Comparison of ENCODE assay signal across 8 cellular contexts in the genomic region with DNA sequence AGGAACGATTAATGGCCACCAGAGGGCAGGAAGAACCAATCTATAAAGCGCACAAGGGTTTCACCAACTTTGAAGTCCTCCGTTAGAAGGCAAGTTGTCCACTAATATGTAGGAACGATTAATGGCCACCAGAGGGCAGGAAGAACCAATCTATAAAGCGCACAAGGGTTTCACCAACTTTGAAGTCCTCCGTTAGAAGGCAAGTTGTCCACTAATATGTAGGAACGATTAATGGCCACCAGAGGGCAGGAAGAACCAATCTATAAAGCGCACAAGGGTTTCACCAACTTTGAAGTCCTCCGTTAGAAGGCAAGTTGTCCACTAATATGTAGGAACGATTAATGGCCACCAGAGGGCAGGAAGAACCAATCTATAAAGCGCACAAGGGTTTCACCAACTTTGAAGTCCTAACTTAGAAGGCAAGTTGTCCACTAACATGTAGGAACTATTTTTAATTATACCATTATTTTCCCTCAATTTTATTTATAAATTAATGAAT. TPM values are rescaled to one million over a fixed set of nuclear protein-coding genes. Genes with fewer than 3 reads are reported as not detected.
DNase-seq lines count a peak whose midpoint lies in the region; ATAC-seq and TF ChIP-seq lines count a peak whose summit lies in the region.
"Not testable (repeated sequence)": the region's sequence is repeated elsewhere in the genome, so short reads cannot be mapped to it uniquely, and the experiment has no call there.

No MANE protein-coding gene starts in this region.

- WGBS in SK-N-SH (ENCODE audit: low lambda C conversion rate), result 29% methylated on average over 3 of the region's 11 CpGs
- WGBS in body of pancreas, 2 donors, result 0 to 7% methylated on average over 2 to 3 of the region's 11 CpGs
- WGBS in esophagus squamous epithelium, 2 donors, result 10 to 33% methylated on average over 2 of the region's 11 CpGs

- not testable (repeated sequence) for TF ChIP-seq POLR2A in NB4 (IDR thresholded peaks at IDR 0.05; ENCODE audit: extremely low read depth, insufficient read length); body of pancreas (IDR thresholded peaks at IDR 0.05); esophagus squamous epithelium (IDR thresholded peaks at IDR 0.05)

- H3K27me3 ChIP-seq in GM23338 (ENCODE audit: insufficient read depth); SK-N-SH (ENCODE audit: insufficient read depth); body of pancreas; esophagus squamous epithelium; parathyroid adenoma (ENCODE audit: control insufficient read depth, insufficient read depth, low read length): not testable (repeated sequence)

- not testable (repeated sequence) for H3K27ac Mint-ChIP-seq in GM23338

- not testable (repeated sequence) for H3K9me3 Mint-ChIP-seq in GM23338

- H3K36me3 ChIP-seq in GM23338 (ENCODE audit: insufficient read depth); SK-N-SH (replicated peaks in 1 of 2; ENCODE audit: control insufficient read depth in 1 of 2, insufficient read depth in 2 of 2, low read length in 1 of 2); body of pancreas (replicated peaks in 1 of 2; ENCODE audit: insufficient read depth in 1 of 2, low read depth in 2 of 2); esophagus squamous epithelium; parathyroid adenoma (ENCODE audit: control insufficient read depth, insufficient read depth, low read length): not testable (repeated sequence)

- not testable (repeated sequence) for H3F3A ChIP-seq in GM23338 (replicated peaks; ENCODE audit: low read depth)
- H3F3A ChIP-seq in SK-N-SH (replicated peaks; ENCODE audit: insufficient read depth), result peaks cover 26% of the 10 kb centered on the region

- H3K27ac ChIP-seq in GM23338 (ENCODE audit: low read depth); SK-N-SH (ENCODE audit: low read depth in 2 of 2, low read length in 1 of 2); body of pancreas; esophagus squamous epithelium; parathyroid adenoma: not testable (repeated sequence)

- not testable (repeated sequence) for H3K4me2 ChIP-seq in GM23338; SK-N-SH; parathyroid adenoma (ENCODE audit: low read length)

- not testable (repeated sequence) for H3K9me3 ChIP-seq in SK-N-SH; body of pancreas; esophagus squamous epithelium; parathyroid adenoma (ENCODE audit: control insufficient read depth, low read length)

- H3K36me3 Mint-ChIP-seq in GM23338 (ENCODE audit: low read depth), result not testable (repeated sequence)

- not testable (repeated sequence) for H3K4me1 Mint-ChIP-seq in GM23338

- intact Hi-C loops in body of pancreas (cut with DNase I), result not testable (repeated sequence)
- intact Hi-C loops in esophagus squamous epithelium (cut with DNase I), result loop anchor here (10.0 kb wide), 2 partner anchors 619 to 809 kb away; no protein-coding TSS in a partner anchor

- not testable (repeated sequence) for H3K27me3 Mint-ChIP-seq in GM23338 (ENCODE audit: insufficient read depth, low read depth, poor library complexity)

- H3K9me2 ChIP-seq in GM23338 (ENCODE audit: insufficient read depth); SK-N-SH: not testable (repeated sequence)

- TF ChIP-seq RAD21 in SK-N-SH (IDR thresholded peaks at IDR 0.05; ENCODE audit: low read length), result not testable (repeated sequence)

- POLR2A ChIA-PET in SK-N-SH (lab: Yijun Ruan, JAX), result not testable (repeated sequence)

- DNase-seq in AG10803 (ENCODE audit: low read depth), result peak; percentile 20
- peak; percentile 27 for DNase-seq in GM23338 (ENCODE audit: low spot score)
- peak; percentile 24 for DNase-seq in NB4 (ENCODE audit: low read depth)
- not testable (repeated sequence) for DNase-seq in SK-N-SH; body of pancreas; esophagus squamous epithelium (lab: John Stamatoyannopoulos, UW)
- peak; percentile 19 for DNase-seq in left kidney (ENCODE audit: low read depth, low spot score)

- not testable (repeated sequence) for ATAC-seq in GM23338, body of pancreas

- CTCF ChIA-PET in SK-N-SH (lab: Yijun Ruan, JAX), result interaction anchor here (0.6 to 2.6 kb wide), 22 partner anchors 9 to 921 kb away, joined by 3 to 37 read pairs (median 4); a partner anchor contains a TSS

- not testable (repeated sequence) for H3K4me3 Mint-ChIP-seq in GM23338

- not testable (repeated sequence) for H4K20me1 ChIP-seq in GM23338 (replicated peaks; ENCODE audit: insufficient read depth); SK-N-SH (ENCODE audit: insufficient read depth)

- not testable (repeated sequence) for H3K4me1 ChIP-seq in GM23338 (ENCODE audit: insufficient read depth); body of pancreas; parathyroid adenoma
- peaks cover 0 to 10% of the 10 kb centered on the region in 2 experiments; a peak in 1 of 4 replicates for H3K4me1 ChIP-seq in SK-N-SH (ENCODE audit: control insufficient read depth in 1 of 2, insufficient read depth in 2 of 2, low read depth in 1 of 2, low read length in 1 of 2)
- peaks cover 0 to 16% (median 0%) of the 10 kb centered on the region in 3 donors for H3K4me1 ChIP-seq in esophagus squamous epithelium

- not testable (repeated sequence) for TF ChIP-seq EP300 in SK-N-SH (IDR thresholded peaks at IDR 0.05; ENCODE audit: borderline replicate concordance in 1 of 2, low read depth in 1 of 2, low read length in 1 of 2)

- H3K79me2 ChIP-seq in GM23338 (replicated peaks; ENCODE audit: insufficient read depth); SK-N-SH (ENCODE audit: insufficient read depth); parathyroid adenoma: not testable (repeated sequence)

- not testable (repeated sequence) for H2AFZ ChIP-seq in GM23338; SK-N-SH (ENCODE audit: low read depth); parathyroid adenoma

- not testable (repeated sequence) for H3K4me3 ChIP-seq in AG10803 (ENCODE audit: low read length); GM23338; NB4 (ENCODE audit: low read depth, low read length); SK-N-SH (ENCODE audit: low read depth in 2 of 2, low read length in 1 of 2); body of pancreas; esophagus squamous epithelium; parathyroid adenoma (ENCODE audit: low read depth, low read length)

- H3K9ac ChIP-seq in SK-N-SH, parathyroid adenoma: not testable (repeated sequence)

- 0 out of 2 replicates have a peak, but pooled peaks have one; percentile 15 for TF ChIP-seq CTCF in AG10803 (conservative IDR thresholded peaks at IDR 0.05; ENCODE audit: low read length)
- peak in 1 of 2 experiments; percentile 29; a peak in 1 of 4 replicates for TF ChIP-seq CTCF in GM23338 (conservative IDR thresholded peaks at IDR 0.05; ENCODE audit: low read depth in 2 of 2)
- not testable (repeated sequence) for TF ChIP-seq CTCF in NB4 (IDR thresholded peaks at IDR 0.05; ENCODE audit: low read depth, low read length); SK-N-SH (IDR thresholded peaks at IDR 0.05)
- TF ChIP-seq CTCF in body of pancreas (IDR thresholded peaks at IDR 0.05), result peak in 6 of 7 experiments; percentile 28 to 74 (median 37)
- peak in 4 of 6 experiments; percentile 8 to 52 (median 32) for TF ChIP-seq CTCF in esophagus squamous epithelium (IDR thresholded peaks at IDR 0.05)
- peak; percentile 55 for TF ChIP-seq CTCF in parathyroid adenoma (IDR thresholded peaks at IDR 0.05)

TF ChIP-seq in SK-N-SH, 30 proteins besides CTCF, POLR2A, EP300 and RAD21:
- TF ChIP-seq, protein P1, sequence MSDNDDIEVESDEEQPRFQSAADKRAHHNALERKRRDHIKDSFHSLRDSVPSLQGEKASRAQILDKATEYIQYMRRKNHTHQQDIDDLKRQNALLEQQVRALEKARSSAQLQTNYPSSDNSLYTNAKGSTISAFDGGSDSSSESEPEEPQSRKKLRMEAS (IDR thresholded peaks at IDR 0.05; ENCODE audit: low read depth), result 0 out of 2 replicates have a peak, but pooled peaks have one; percentile 15
TF ChIP-seq in SK-N-SH: peak in this region for 1; not testable (repeated sequence) for 29.

RNA-seq across cellular contexts. Expression of a gene that starts 10.3 kb away (rescaled TPM):
- total RNA-seq in GM23338 (2014; rRNA removed; shearing (Covaris generic)), result 3.3 and 4.3 TPM in 2 replicates
- polyA plus RNA-seq in GM23338 (2016; fragmentation: Nextera tagmentation; extraction: Ambion mirVana), result 2.2 and 3.4 TPM in 2 replicates
- polyA plus RNA-seq in SK-N-SH (2012; rRNA removed), result 5.8 and 6.9 TPM in 2 replicates
- 4.3 and 5.0 TPM in 2 replicates for polyA plus RNA-seq in SK-N-SH (2012; cell fraction: cytosol; rRNA removed)
- polyA plus RNA-seq in SK-N-SH (2012; cell fraction: nucleus; rRNA removed), result 17.5 and 19.0 TPM in 2 replicates
- 10 to 100 TPM in 1 of 2 donors, under 1 TPM in 1; 0.26 to 14.5 TPM for total RNA-seq in body of pancreas
- 10 to 100 TPM in 1 of 4 donors, 1 to 10 TPM in 2, not detected in 1; 1.7 to 23.1 (median 2.8) TPM for total RNA-seq in esophagus squamous epithelium
